In the genomic region with DNA sequence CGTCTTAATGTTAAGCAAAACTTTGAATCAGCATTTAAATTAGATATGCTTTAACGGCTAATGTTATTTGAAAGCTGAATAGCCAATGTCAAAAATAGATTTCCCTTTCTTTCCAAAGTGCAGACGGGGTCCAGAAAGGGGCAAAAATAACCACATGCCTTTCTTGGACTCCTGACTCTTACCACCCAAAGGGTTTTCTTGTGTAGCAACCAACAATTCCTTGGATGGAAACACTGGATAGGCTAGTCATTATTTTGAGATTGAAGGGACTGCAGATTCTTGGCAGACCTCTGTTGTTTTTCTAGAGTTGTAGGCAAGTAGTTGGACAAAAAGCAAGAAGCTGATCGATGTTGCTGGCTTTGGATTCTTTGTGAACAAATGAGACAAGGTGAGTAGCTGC, we compare ENCODE assay signal across 20 cellular contexts.
DNase-seq lines count a peak whose midpoint lies in the region; ATAC-seq and TF ChIP-seq lines count a peak whose summit lies in the region.
"Had no signal": no experiment of that assay in that cellular context is flagged by ENCODE, and none has a peak within 500 bp of the region (broad histone marks: within the 10 kb centered on the region; RNA-seq: fewer than 3 reads in every experiment).

No MANE protein-coding gene starts in this region.

- H3K27me3 Mint-ChIP-seq in H9 (ENCODE audit: low read depth), result peaks cover 36% of the 10 kb centered on the region
- no peaks in the 10 kb centered on the region for H3K27me3 Mint-ChIP-seq in stimulated activated naive CD8-positive, alpha-beta T cell treated with anti-CD3 and anti-CD28 coated beads, Interleukin-15, amount 100 ng/mL, for 72 hours
- no peaks in the 10 kb centered on the region for H3K27me3 Mint-ChIP-seq in activated CD8-positive, alpha-beta T cell treated with anti-CD3 and anti-CD28 coated beads for 36 hours
- H3K27me3 Mint-ChIP-seq: IgD-negative memory B cell; naive thymus-derived CD8-positive, alpha-beta T cell; stimulated activated naive B cell treated with anti-CD40 and anti-IgM and Interleukin-4, amounts not matched to agents 10 μg/mL and 1 μg/mL and 100 μg/mL, for 72 hours had no signal

- POLR2A ChIA-PET in activated CD8-positive, alpha-beta T cell treated with anti-CD3 and anti-CD28 coated beads for 36 hours (lab: Charles Lee), result no interaction called here

- no peaks in the 10 kb centered on the region for H3K9me3 ChIP-seq in H9 (ENCODE audit: control insufficient read depth, low read depth, low read length)
- H3K9me3 ChIP-seq in liver (ENCODE audit: control insufficient read depth in 4 of 4, low read length in 3 of 4), result no peaks in the 10 kb centered on the region
- no peaks in the 10 kb centered on the region for H3K9me3 ChIP-seq in skeletal muscle tissue (ENCODE audit: control insufficient read depth in 3 of 3, low read length in 3 of 3)

- DNase-seq in H9 (no peak), dorsolateral prefrontal cortex (no peak), globus pallidus (ENCODE audit: low spot score) (no peak)
- DNase-seq in stimulated activated naive CD8-positive, alpha-beta T cell treated with anti-CD3 and anti-CD28 coated beads, Interleukin-15, amount 100 ng/mL, for 72 hours, result no peak
- no peak for DNase-seq in activated CD8-positive, alpha-beta T cell treated with anti-CD3 and anti-CD28 coated beads for 36 hours
- DNase-seq: activated CD4-positive, alpha-beta T cell treated with anti-CD3 and anti-CD28 coated beads, Interleukin-2, amount 50 U/mL, for 1 hour; activated gamma-delta T cell treated with Interleukin-2 at 50 U/mL for 16 hours; amniotic stem cell; DND-41; foreskin fibroblast; naive thymus-derived CD8-positive, alpha-beta T cell; NCI-H187 treated with DMSO at 0.1 percent for 48 hours; NCI-H446 treated with DMSO at 0.1 percent for 48 hours; NK-92 treated with Interleukin-12 subunit alpha and Interleukin-12 subunit beta, amount 100 ng/mL, for 24 hours; stimulated activated naive B cell treated with anti-CD40 and anti-IgM and Interleukin-4, amounts not matched to agents 10 μg/mL and 1 μg/mL and 100 μg/mL, for 72 hours had no signal

- ATAC-seq in GM19452 (IDR thresholded peaks at IDR 0.05; ENCODE audit: unreplicated experiment), result no peak
- ATAC-seq in stimulated activated naive CD8-positive, alpha-beta T cell treated with anti-CD3 and anti-CD28 coated beads, Interleukin-15, amount 100 ng/mL, for 72 hours, result no peak
- ATAC-seq in activated CD8-positive, alpha-beta T cell treated with anti-CD3 and anti-CD28 coated beads for 36 hours, result no peak
- ATAC-seq: naive thymus-derived CD8-positive, alpha-beta T cell; stimulated activated naive B cell treated with anti-CD40 and anti-IgM and Interleukin-4, amounts not matched to agents 10 μg/mL and 1 μg/mL and 100 μg/mL, for 72 hours had no signal

- H3K4me3 Mint-ChIP-seq in H9, result peak overlapping the region in 1 of 2 experiments; percentile 7; a peak in 1 of 5 replicates
- no peak overlapping the region for H3K4me3 Mint-ChIP-seq in stimulated activated naive CD8-positive, alpha-beta T cell treated with anti-CD3 and anti-CD28 coated beads, Interleukin-15, amount 100 ng/mL, for 72 hours
- H3K4me3 Mint-ChIP-seq in activated CD8-positive, alpha-beta T cell treated with anti-CD3 and anti-CD28 coated beads for 36 hours, result no peak overlapping the region
- H3K4me3 Mint-ChIP-seq: IgD-negative memory B cell; naive thymus-derived CD8-positive, alpha-beta T cell; stimulated activated naive B cell treated with anti-CD40 and anti-IgM and Interleukin-4, amounts not matched to agents 10 μg/mL and 1 μg/mL and 100 μg/mL, for 72 hours had no signal

- no CpG with 5 or more reads among the region's 4 CpGs for WGBS in H9 (ENCODE audit: extremely low coverage, insufficient read length, low lambda C conversion rate)
- 69% methylated on average over 4 of the region's 4 CpGs for WGBS in liver

- no peak overlapping the region for H3K23ac ChIP-seq in H9 (ENCODE audit: insufficient read length, low read depth, low read length)

- no peak overlapping the region for H3K27ac ChIP-seq in H9 (ENCODE audit: insufficient read length, low read depth, low read length)
- peak overlapping the region in 31 of 59 donors; percentile 0 to 77 (median 41) for H3K27ac ChIP-seq in dorsolateral prefrontal cortex
- H3K27ac ChIP-seq in liver (ENCODE audit: low read depth in 1 of 2, low read length in 2 of 2), result no peak overlapping the region
- H3K27ac ChIP-seq in skeletal muscle tissue (ENCODE audit: low read depth, low read length), result peak overlapping the region; percentile 39

- no peak overlapping the region for H3T11ph ChIP-seq in H9 (ENCODE audit: low read length)

- H3K4ac ChIP-seq in H9 (ENCODE audit: low read depth, low read length), result no peak overlapping the region

- CTCF ChIA-PET in activated CD8-positive, alpha-beta T cell treated with anti-CD3 and anti-CD28 coated beads for 36 hours (lab: Charles Lee), result interaction anchor here (1.0 kb wide), 1 partner anchor 256 kb away, joined by 4 read pairs; no protein-coding TSS in a partner anchor

- intact Hi-C loops in dorsolateral prefrontal cortex (cut with DNase I), result loop anchor here in 1 of 2 donors (5.0 kb wide), 1 partner anchor 108 kb away; a partner anchor contains a TSS
- intact Hi-C loops in activated CD8-positive, alpha-beta T cell treated with anti-CD3 and anti-CD28 coated beads for 36 hours (cut with micrococcal nuclease), result no loop called here

- no peaks in the 10 kb centered on the region; a peak in 3 of 7 replicates for H3K36me3 Mint-ChIP-seq in H9 (ENCODE audit: insufficient read depth in 1 of 3, low read depth in 3 of 3)
- no peaks in the 10 kb centered on the region for H3K36me3 Mint-ChIP-seq in activated CD8-positive, alpha-beta T cell treated with anti-CD3 and anti-CD28 coated beads for 36 hours (ENCODE audit: low read depth)

- no peak for TF ChIP-seq RAD21 in liver (IDR thresholded peaks at IDR 0.05)

- H3K4me3 ChIP-seq in dorsolateral prefrontal cortex (peak overlapping the region in 43 of 59 donors; percentile 2 to 55 (median 30)), liver (ENCODE audit: low read depth in 1 of 3, low read length in 3 of 3) (no peak overlapping the region), skeletal muscle tissue (ENCODE audit: low read length in 3 of 3) (peak overlapping the region; percentile 29 to 74 (median 68))
- H3K4me3 ChIP-seq: lung had no signal

- no peaks in the 10 kb centered on the region for H3K79me1 ChIP-seq in H9 (ENCODE audit: insufficient read depth, low read depth, low read length, poor library complexity, severe bottlenecking)

- H2AK5ac ChIP-seq in H9 (ENCODE audit: insufficient read length, low read length), result no peak overlapping the region

- H2AFZ ChIP-seq in H9 (ENCODE audit: low read length), result no peak overlapping the region

- H3K4me2 ChIP-seq in H9 (ENCODE audit: insufficient read depth, insufficient read length, low read length), result peak overlapping the region; percentile 8

- no peak overlapping the region for H4K8ac ChIP-seq in H9 (replicated peaks; ENCODE audit: insufficient read length, low read depth, low read length)

- peaks cover 11% of the 10 kb centered on the region; the same call in 1 of the 2 replicates for H3K4me1 ChIP-seq in H9 (ENCODE audit: insufficient read depth, low read length)
- H3K4me1 ChIP-seq in liver (ENCODE audit: control insufficient read depth in 4 of 4, insufficient read depth in 4 of 4, low read length in 3 of 4), result peaks cover 0 to 4% (median 0%) of the 10 kb centered on the region in 4 donors
- H3K4me1 ChIP-seq in skeletal muscle tissue (ENCODE audit: control insufficient read depth in 3 of 3, insufficient read depth in 3 of 3, low read length in 3 of 3), result peaks cover 4 to 24% (median 14%) of the 10 kb centered on the region in 3 donors

- peaks cover 3% of the 10 kb centered on the region; the same call in 1 of the 2 replicates for H3K27me3 ChIP-seq in H9 (ENCODE audit: insufficient read depth, low read length)
- peaks cover 0 to 10% (median 0%) of the 10 kb centered on the region in 45 donors for H3K27me3 ChIP-seq in dorsolateral prefrontal cortex
- H3K27me3 ChIP-seq in liver (ENCODE audit: control insufficient read depth in 4 of 4, insufficient read depth in 4 of 4, low read length in 3 of 4), result no peaks in the 10 kb centered on the region
- H3K27me3 ChIP-seq in skeletal muscle tissue (ENCODE audit: control insufficient read depth in 3 of 3, insufficient read depth in 3 of 3, low read length in 3 of 3), result no peaks in the 10 kb centered on the region

- no peak overlapping the region for H2BK15ac ChIP-seq in H9 (ENCODE audit: low read depth, low read length)

- TF ChIP-seq CTCF in H9 (conservative IDR thresholded peaks at IDR 0.05) (no peak), dorsolateral prefrontal cortex (IDR thresholded peaks at IDR 0.05 in 54 of 56, conservative IDR thresholded peaks at IDR 0.05 in 2 of 56; ENCODE audit: low read depth in 1 of 56, partially characterized antibody in 56 of 56) (no peak), liver (IDR thresholded peaks at IDR 0.05; ENCODE audit: low read depth, low read length, missing input control) (no peak)
- TF ChIP-seq CTCF in activated CD8-positive, alpha-beta T cell treated with anti-CD3 and anti-CD28 coated beads for 36 hours (IDR thresholded peaks at IDR 0.05), result no peak

- H4K20me1 ChIP-seq in H9 (ENCODE audit: control insufficient read depth, insufficient read depth, insufficient read length), result no peaks in the 10 kb centered on the region

- no peak overlapping the region for H3K14ac ChIP-seq in H9 (ENCODE audit: insufficient read depth, low read length)

- no peak overlapping the region for H4K91ac ChIP-seq in H9 (ENCODE audit: insufficient read length, low read depth, low read length)

- H3K4me1 Mint-ChIP-seq in H9, result peaks cover 39% of the 10 kb centered on the region in 2 experiments
- H3K4me1 Mint-ChIP-seq in stimulated activated naive CD8-positive, alpha-beta T cell treated with anti-CD3 and anti-CD28 coated beads, Interleukin-15, amount 100 ng/mL, for 72 hours, result peaks cover 8% of the 10 kb centered on the region
- H3K4me1 Mint-ChIP-seq in activated CD8-positive, alpha-beta T cell treated with anti-CD3 and anti-CD28 coated beads for 36 hours (ENCODE audit: low read depth), result no peaks in the 10 kb centered on the region
- H3K4me1 Mint-ChIP-seq: naive thymus-derived CD8-positive, alpha-beta T cell; stimulated activated naive B cell treated with anti-CD40 and anti-IgM and Interleukin-4, amounts not matched to agents 10 μg/mL and 1 μg/mL and 100 μg/mL, for 72 hours had no signal

- no peak overlapping the region for H4K5ac ChIP-seq in H9 (ENCODE audit: insufficient read length, low read depth, low read length)

- H2BK12ac ChIP-seq in H9 (ENCODE audit: insufficient read length, low read depth, low read length), result no peak overlapping the region

- no peak overlapping the region for H3K56ac ChIP-seq in H9 (ENCODE audit: insufficient read length, low read depth, low read length)

- H3K9ac ChIP-seq in H9 (ENCODE audit: extremely low read depth, insufficient read length, low read length) (no peak overlapping the region), liver (ENCODE audit: low read depth in 1 of 2, low read length in 2 of 2) (no peak overlapping the region), skeletal muscle tissue (ENCODE audit: low read depth in 1 of 3, low read length in 3 of 3) (peak overlapping the region; percentile 14 to 63 (median 34))

- H2BK5ac ChIP-seq in H9 (ENCODE audit: insufficient read length, low read length), result no peak overlapping the region

- no peak overlapping the region for H3K18ac ChIP-seq in H9 (ENCODE audit: insufficient read length, low read depth, low read length)

- no peaks in the 10 kb centered on the region for H3K79me2 ChIP-seq in H9 (ENCODE audit: insufficient read depth, low read length)

- H3K36me3 ChIP-seq in liver (ENCODE audit: control insufficient read depth in 4 of 4, insufficient read depth in 3 of 4, low read depth in 1 of 4, low read length in 3 of 4) (no peaks in the 10 kb centered on the region), skeletal muscle tissue (ENCODE audit: control insufficient read depth in 3 of 3, insufficient read depth in 3 of 3, low read length in 3 of 3) (peaks cover 0 to 5% (median 3%) of the 10 kb centered on the region in 3 donors)

- H3K23me2 ChIP-seq in H9 (ENCODE audit: insufficient read length, low read depth, low read length, poor library complexity, severe bottlenecking), result no peaks in the 10 kb centered on the region

- H3K27ac Mint-ChIP-seq in H9, result no peak overlapping the region
- H3K27ac Mint-ChIP-seq in stimulated activated naive CD8-positive, alpha-beta T cell treated with anti-CD3 and anti-CD28 coated beads, Interleukin-15, amount 100 ng/mL, for 72 hours, result no peak overlapping the region
- H3K27ac Mint-ChIP-seq in activated CD8-positive, alpha-beta T cell treated with anti-CD3 and anti-CD28 coated beads for 36 hours, result no peak overlapping the region
- H3K27ac Mint-ChIP-seq: IgD-negative memory B cell; naive thymus-derived CD8-positive, alpha-beta T cell; stimulated activated naive B cell treated with anti-CD40 and anti-IgM and Interleukin-4, amounts not matched to agents 10 μg/mL and 1 μg/mL and 100 μg/mL, for 72 hours had no signal

- H2BK20ac ChIP-seq in H9 (ENCODE audit: low read depth, low read length, poor library complexity, severe bottlenecking), result no peak overlapping the region

- no peak overlapping the region for H2BK120ac ChIP-seq in H9 (ENCODE audit: low read depth, low read length, poor library complexity, severe bottlenecking)

- no peaks in the 10 kb centered on the region for H3K9me3 Mint-ChIP-seq in H9
- H3K9me3 Mint-ChIP-seq in stimulated activated naive CD8-positive, alpha-beta T cell treated with anti-CD3 and anti-CD28 coated beads, Interleukin-15, amount 100 ng/mL, for 72 hours, result peaks cover 0 to 7% of the 10 kb centered on the region in 2 donors
- H3K9me3 Mint-ChIP-seq in activated CD8-positive, alpha-beta T cell treated with anti-CD3 and anti-CD28 coated beads for 36 hours, result no peaks in the 10 kb centered on the region

Comparison
In these comparisons a context has a peak if more than half of its experiments do, and no peak if none do; other contexts are left out.
1. H3K27ac ChIP-seq: peak in dorsolateral prefrontal cortex (31 of 59) and skeletal muscle tissue (single experiment); none in H9 (single experiment) and liver (0 of 2).
2. H3K9ac ChIP-seq: peak in skeletal muscle tissue (3 of 3); none in H9 (single experiment) and liver (0 of 2).
3. H3K4me3 ChIP-seq: peak in dorsolateral prefrontal cortex (43 of 59) and skeletal muscle tissue (3 of 3); none in liver (0 of 3).